9 cellular contexts compared by ENCODE assay signal in genomic region chr13:87678353-87678752, GRCh38. TPM values are rescaled to one million over a fixed set of nuclear protein-coding genes. Genes with fewer than 3 reads are reported as not detected.
DNase-seq lines count a peak whose midpoint lies in the region; ATAC-seq, FAIRE-seq and TF ChIP-seq lines count a peak whose summit lies in the region.
"Had no signal": no experiment of that assay in that cellular context is flagged by ENCODE, and none has a peak within 500 bp of the region (broad histone marks: within the 10 kb centered on the region; RNA-seq: fewer than 3 reads in every experiment).

No MANE protein-coding gene starts in this region.

- WGBS in GM23248 (ENCODE audit: low coverage in 1 of 2, low lambda C conversion rate in 2 of 2, missing lambda C conversion rate in 2 of 2), 2 experiments: 35 to 45% methylated on average over 8 to 9 of the region's 9 CpGs
- no CpG with 5 or more reads among the region's 9 CpGs for WGBS in trophoblast cell (ENCODE audit: extremely low coverage, insufficient coverage, insufficient read length)
- 20 to 29% (median 23%) methylated on average over 9 of the region's 9 CpGs for WGBS in ovary, 3 donors

- no peak overlapping the region for H3K4ac ChIP-seq in trophoblast cell (ENCODE audit: low read depth, low read length)

- no peak for ATAC-seq in GM19328 (IDR thresholded peaks at IDR 0.05; ENCODE audit: unreplicated experiment)

- FAIRE-seq in GM19239 (lab: Jason Lieb, UNC): no peak
- FAIRE-seq: small intestine had no signal

- DNase-seq in GM23248: no peak
- peak; percentile 47 for DNase-seq in RPMI8226
- DNase-seq in fibroblast of pulmonary artery (ENCODE audit: low read depth): no peak
- no peak for DNase-seq in trophoblast cell
- DNase-seq in NCI-H187 treated with DMSO at 0.1 percent for 48 hours (lab: John Stamatoyannopoulos, UW): no peak
- DNase-seq in ovary: no peak
- no peak for DNase-seq in GM19239 (ENCODE audit: insufficient read length, low spot score)
- DNase-seq: small intestine had no signal

- H3K79me1 ChIP-seq in trophoblast cell (ENCODE audit: low read length): no peaks in the 10 kb centered on the region

- H3K4me2 ChIP-seq in GM23248 (ENCODE audit: unreplicated experiment) (peak overlapping the region; percentile 81), trophoblast cell (ENCODE audit: low read length) (peak overlapping the region; percentile 77)

- H2BK5ac ChIP-seq in trophoblast cell (ENCODE audit: low read depth, low read length, poor library complexity): no peak overlapping the region

- no peaks in the 10 kb centered on the region for H3K9me3 ChIP-seq in GM23248 (ENCODE audit: low read depth)
- peaks cover 13% of the 10 kb centered on the region for H3K9me3 ChIP-seq in trophoblast cell (ENCODE audit: insufficient read depth, low read depth, low read length)
- H3K9me3 ChIP-seq in ovary: no peaks in the 10 kb centered on the region

- no peak overlapping the region for H3K27ac ChIP-seq in GM23248
- no peak overlapping the region for H3K27ac ChIP-seq in trophoblast cell (ENCODE audit: low read depth, low read length)
- H3K27ac ChIP-seq in ovary: no peak overlapping the region

- intact Hi-C loops in ovary (cut with DNase I): no loop called here

- H3K36me3 ChIP-seq in GM23248 (ENCODE audit: low read depth): no peaks in the 10 kb centered on the region
- no peaks in the 10 kb centered on the region for H3K36me3 ChIP-seq in trophoblast cell (ENCODE audit: control insufficient read depth in 1 of 2, insufficient read depth in 2 of 2, low read length in 2 of 2)
- no peaks in the 10 kb centered on the region for H3K36me3 ChIP-seq in ovary

- H3K27me3 ChIP-seq in GM23248 (replicated peaks; ENCODE audit: insufficient read depth) (peaks cover 43% of the 10 kb centered on the region), trophoblast cell (ENCODE audit: insufficient read depth, low read length) (peaks cover 41% of the 10 kb centered on the region), ovary (no peaks in the 10 kb centered on the region)

- H3F3A ChIP-seq in GM23248 (ENCODE audit: insufficient read depth): no peaks in the 10 kb centered on the region

- H3K9ac ChIP-seq in GM23248 (no peak overlapping the region), trophoblast cell (ENCODE audit: low read length) (no peak overlapping the region)

- in situ Hi-C loops in GM23248 (cut with MboI): no loop called here

- TF ChIP-seq CTCF in fibroblast of pulmonary artery (IDR thresholded peaks at IDR 0.05; ENCODE audit: low read length, missing control alignments): no peak
- no peak for TF ChIP-seq CTCF in ovary (IDR thresholded peaks at IDR 0.05)

- TF ChIP-seq POLR2A in ovary (IDR thresholded peaks at IDR 0.05): no peak

- H3K23ac ChIP-seq in trophoblast cell (ENCODE audit: low read length): no peak overlapping the region

- no peak overlapping the region for H2AK5ac ChIP-seq in trophoblast cell (ENCODE audit: low read length)

- H4K91ac ChIP-seq in trophoblast cell (ENCODE audit: low read depth, low read length): no peak overlapping the region

- H2AFZ ChIP-seq in GM23248: peak overlapping the region; percentile 60
- no peak overlapping the region for H2AFZ ChIP-seq in trophoblast cell (ENCODE audit: insufficient read depth, low read length, poor library complexity)

- H2BK120ac ChIP-seq in trophoblast cell (ENCODE audit: insufficient read depth, low read length, poor library complexity): no peak overlapping the region

- H3K4me1 ChIP-seq in GM23248 (ENCODE audit: insufficient read depth): no peaks in the 10 kb centered on the region
- H3K4me1 ChIP-seq in trophoblast cell (ENCODE audit: control insufficient read depth in 1 of 2, insufficient read depth in 2 of 2, low read length in 2 of 2): peaks cover 8 to 16% of the 10 kb centered on the region in 2 experiments
- H3K4me1 ChIP-seq in ovary (ENCODE audit: insufficient read depth): peaks cover 3% of the 10 kb centered on the region

- no peak overlapping the region for H3K14ac ChIP-seq in trophoblast cell (ENCODE audit: low read length)

- H2BK12ac ChIP-seq in trophoblast cell (ENCODE audit: low read length): no peak overlapping the region

- no peak overlapping the region for H3K18ac ChIP-seq in trophoblast cell (ENCODE audit: low read length)

- H3K4me3 ChIP-seq in GM23248 (peak overlapping the region; percentile 62), fibroblast of pulmonary artery (replicated peaks; ENCODE audit: low read depth, low read length) (peak overlapping the region; percentile 39), trophoblast cell (ENCODE audit: low read depth, low read length) (no peak overlapping the region), ovary (no peak overlapping the region)

- H4K20me1 ChIP-seq in GM23248 (ENCODE audit: insufficient read depth): no peaks in the 10 kb centered on the region

- H3K79me2 ChIP-seq in GM23248 (ENCODE audit: insufficient read depth) (no peaks in the 10 kb centered on the region), trophoblast cell (ENCODE audit: control insufficient read depth, insufficient read depth, low read length, poor library complexity) (no peaks in the 10 kb centered on the region)

- TF ChIP-seq EP300 in ovary (IDR thresholded peaks at IDR 0.05): no peak

- no peak overlapping the region for H4K8ac ChIP-seq in trophoblast cell (ENCODE audit: low read depth, low read length)

- H3K9me2 ChIP-seq in GM23248 (ENCODE audit: insufficient read depth): no peaks in the 10 kb centered on the region

- H4K12ac ChIP-seq in trophoblast cell (ENCODE audit: low read depth, low read length): no peak overlapping the region

RNA-seq across cellular contexts. Expression of gene SLITRK5, which starts 7.2 kb away (rescaled TPM):
- total RNA-seq in GM23248 (2014; rRNA removed; shearing (Covaris generic)): not detected in 2 replicates
- not detected in 2 replicates for polyA plus RNA-seq in GM23248 (2016; fragmentation: Nextera tagmentation; extraction: Ambion mirVana)
- under 0.01 TPM in 2 replicates for polyA plus RNA-seq in trophoblast cell (2013)
- total RNA-seq in ovary: 1 to 10 TPM in 1 of 7 donors, under 1 TPM in 6; 0.15 to 1.8 (median 0.48) TPM
- under 1 TPM; 0.10 to 0.22 TPM for polyA plus RNA-seq in ovary

Comparison
In these comparisons a context has a peak if more than half of its experiments do, and no peak if none do; other contexts are left out.
1. H3K4me3 ChIP-seq: peak in GM23248 (single experiment) and fibroblast of pulmonary artery (single experiment); none in trophoblast cell (single experiment) and ovary (single experiment).